ENCODE assay signal across 19 cellular contexts in the genomic region with DNA sequence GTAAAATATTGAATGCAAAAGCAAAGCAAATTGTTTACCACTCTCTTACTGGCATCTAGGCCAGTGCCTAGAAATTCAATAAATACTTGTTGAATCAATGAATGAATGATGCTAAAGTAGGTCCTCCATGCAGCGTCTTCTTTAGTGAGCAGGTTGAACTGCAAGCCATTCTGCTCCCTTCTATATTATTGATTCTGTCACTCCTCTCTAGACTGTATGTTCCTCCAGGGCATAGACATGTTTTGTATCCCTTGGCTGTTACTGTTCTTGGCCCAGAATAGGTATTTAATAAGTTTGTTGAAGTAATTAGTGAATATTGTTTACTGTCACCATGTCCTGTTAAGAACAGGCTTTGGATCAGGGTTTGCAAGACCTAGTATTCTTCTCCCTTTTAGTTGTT. TPM values are rescaled to one million over a fixed set of nuclear protein-coding genes. Genes with fewer than 3 reads are reported as not detected.
DNase-seq lines count a peak whose midpoint lies in the region; FAIRE-seq and TF ChIP-seq lines count a peak whose summit lies in the region.
"Had no signal": no experiment of that assay in that cellular context is flagged by ENCODE, and none has a peak within 500 bp of the region (broad histone marks: within the 10 kb centered on the region; RNA-seq: fewer than 3 reads in every experiment).

No MANE protein-coding gene starts in this region.

- H3K23ac ChIP-seq in mesenchymal stem cell (ENCODE audit: low read length in 2 of 2) = no peak overlapping the region

- no peak overlapping the region for H2AK5ac ChIP-seq in mesenchymal stem cell (ENCODE audit: low read length, severe bottlenecking)

- no peak overlapping the region for H2BK12ac ChIP-seq in mesenchymal stem cell (ENCODE audit: low read length in 2 of 2)

- no peak overlapping the region for H2BK120ac ChIP-seq in mesenchymal stem cell (ENCODE audit: low read depth, low read length)

- FAIRE-seq in astrocyte (lab: Jason Lieb, UNC) = no peak
- FAIRE-seq: GM19239, islet of Langerhans had no signal

- CTCF ChIA-PET in activated CD4-positive, alpha-beta memory T cell treated with anti-CD3 and anti-CD28 coated beads for 36 hours (lab: Charles Lee) = no interaction called here

- H3K4me1 ChIP-seq in MM.1S (ENCODE audit: low read length) (no peaks in the 10 kb centered on the region; the same call in 1 of the 2 replicates), astrocyte (ENCODE audit: insufficient read depth, low read length) (peaks cover 37% of the 10 kb centered on the region), mesenchymal stem cell (ENCODE audit: control insufficient read depth, insufficient read depth, low read depth, low read length) (peaks cover 6% of the 10 kb centered on the region), subcutaneous abdominal adipose tissue (ENCODE audit: control insufficient read depth in 5 of 5, insufficient read depth in 5 of 5, low read length in 5 of 5) (peaks cover 3 to 32% (median 27%) of the 10 kb centered on the region in 5 donors)

- no peaks in the 10 kb centered on the region for H3K9me2 ChIP-seq in MM.1S (replicated peaks; ENCODE audit: insufficient read depth, low read length)

- no peak overlapping the region for H3K14ac ChIP-seq in mesenchymal stem cell (ENCODE audit: low read length in 2 of 2)

- H3K4me3 ChIP-seq in MM.1S (ENCODE audit: low read length) (no peak overlapping the region), astrocyte (ENCODE audit: insufficient read depth, low read depth, low read length) (peak overlapping the region; percentile 4), mesenchymal stem cell (ENCODE audit: insufficient read depth in 1 of 2, low read depth in 1 of 2, low read length in 2 of 2) (peak overlapping the region in 1 of 2 experiments; percentile 2), subcutaneous abdominal adipose tissue (ENCODE audit: low read depth in 1 of 5, low read length in 5 of 5) (no peak overlapping the region)
- H3K4me3 ChIP-seq: SJCRH30 had no signal

- POLR2A ChIA-PET in activated CD4-positive, alpha-beta memory T cell treated with anti-CD3 and anti-CD28 coated beads for 36 hours (lab: Charles Lee) = no interaction called here

- peaks cover 5% of the 10 kb centered on the region for H3K79me1 ChIP-seq in mesenchymal stem cell (replicated peaks; ENCODE audit: low read length, poor library complexity, severe bottlenecking)

- H3K36me3 Mint-ChIP-seq in astrocyte (ENCODE audit: low read depth, unreplicated experiment) = peaks cover 3% of the 10 kb centered on the region
- no peaks in the 10 kb centered on the region for H3K36me3 Mint-ChIP-seq in activated T-cell treated with anti-CD3 and anti-CD28 coated beads, Interleukin-2, amount 50 U/mL, for 24 hours (ENCODE audit: low read depth)
- H3K36me3 Mint-ChIP-seq in activated CD4-positive, alpha-beta memory T cell treated with anti-CD3 and anti-CD28 coated beads for 36 hours = no peaks in the 10 kb centered on the region

- no peaks in the 10 kb centered on the region for H3K9me3 ChIP-seq in MM.1S (replicated peaks; ENCODE audit: insufficient read depth, low read length)
- H3K9me3 ChIP-seq in astrocyte (ENCODE audit: insufficient read depth, low read depth, low read length) = no peaks in the 10 kb centered on the region
- no peaks in the 10 kb centered on the region for H3K9me3 ChIP-seq in mesenchymal stem cell (ENCODE audit: control insufficient read depth, low read length)
- H3K9me3 ChIP-seq in subcutaneous abdominal adipose tissue (ENCODE audit: control insufficient read depth in 5 of 5, low read length in 5 of 5) = no peaks in the 10 kb centered on the region
- H3K9me3 ChIP-seq: Caco-2 had no signal

- no peak overlapping the region for H4K91ac ChIP-seq in mesenchymal stem cell (ENCODE audit: low read length)

- peak overlapping the region; percentile 91 for H3K27ac Mint-ChIP-seq in astrocyte (ENCODE audit: unreplicated experiment)
- no peak overlapping the region for H3K27ac Mint-ChIP-seq in activated T-cell treated with anti-CD3 and anti-CD28 coated beads, Interleukin-2, amount 50 U/mL, for 24 hours
- no peak overlapping the region for H3K27ac Mint-ChIP-seq in activated CD4-positive, alpha-beta memory T cell treated with anti-CD3 and anti-CD28 coated beads for 36 hours
- H3K27ac Mint-ChIP-seq: dendritic cell treated with granulocyte-macrophage colony-stimulating factor and Interleukin-4, amounts not matched to agents 40 ng/mL and 50 ng/mL, for 4 days; memory B cell had no signal

- H3K27ac ChIP-seq in MM.1S (ENCODE audit: low read length) (no peak overlapping the region), astrocyte (ENCODE audit: low read depth, low read length) (peak overlapping the region; percentile 94), mesenchymal stem cell (ENCODE audit: low read length, poor library complexity, severe bottlenecking) (peak overlapping the region; percentile 71), subcutaneous abdominal adipose tissue (ENCODE audit: low read depth, low read length) (peak overlapping the region; percentile 68)

- WGBS in mesenchymal stem cell = 75% methylated on average over 1 of the region's 1 CpG

- H3K4me2 ChIP-seq in MM.1S (ENCODE audit: low read depth, low read length) (0 out of 2 replicates have a peak overlapping the region, but pooled peaks have one; percentile 0), astrocyte (ENCODE audit: low read length) (peak overlapping the region; percentile 73), mesenchymal stem cell (ENCODE audit: low read length, poor library complexity, severe bottlenecking) (no peak overlapping the region)

- no peak overlapping the region for H3K4ac ChIP-seq in mesenchymal stem cell (ENCODE audit: low read depth in 1 of 2, low read length in 2 of 2)

- intact Hi-C loops in activated CD4-positive, alpha-beta memory T cell treated with anti-CD3 and anti-CD28 coated beads for 36 hours (cut with micrococcal nuclease) = no loop called here

- DNase-seq in MM.1S = no peak
- DNase-seq in astrocyte (ENCODE audit: low read depth) = no peak
- no peak for DNase-seq in mesenchymal stem cell
- DNase-seq in activated gamma-delta T cell (lab: John Stamatoyannopoulos, UW) = no peak
- no peak for DNase-seq in activated T-cell treated with anti-CD3 and anti-CD28 coated beads, Interleukin-2, amount 50 U/mL, for 24 hours
- no peak for DNase-seq in activated CD4-positive, alpha-beta memory T cell treated with anti-CD3 and anti-CD28 coated beads for 36 hours
- DNase-seq: activated CD8-positive, alpha-beta memory T cell treated with anti-CD3 and anti-CD28 coated beads, Interleukin-2, amount 50 U/mL, for 48 hours; activated naive CD4-positive, alpha-beta T cell; erythroblast; NCI-H1694 treated with DMSO at 0.1 percent for 48 hours; NK-92 treated with Interleukin-12 subunit alpha and Interleukin-12 subunit beta, amount 100 ng/mL, for 24 hours; T-helper 9 cell had no signal

- H3K79me2 ChIP-seq in MM.1S (ENCODE audit: low read length) (no peaks in the 10 kb centered on the region), astrocyte (ENCODE audit: insufficient read depth, low read length) (peaks cover 18% of the 10 kb centered on the region)

- H4K20me1 ChIP-seq in MM.1S (ENCODE audit: insufficient read depth, low read length) (no peaks in the 10 kb centered on the region), astrocyte (ENCODE audit: insufficient read depth, low read length) (no peaks in the 10 kb centered on the region)

- H2AFZ ChIP-seq in MM.1S (ENCODE audit: low read length) = no peak overlapping the region
- H2AFZ ChIP-seq in astrocyte (ENCODE audit: low read depth, low read length) = no peak overlapping the region
- no peak overlapping the region for H2AFZ ChIP-seq in mesenchymal stem cell (ENCODE audit: low read depth, low read length)

- H2BK5ac ChIP-seq in mesenchymal stem cell (ENCODE audit: low read depth, low read length, poor library complexity, severe bottlenecking) = no peak overlapping the region

- peaks cover 48% of the 10 kb centered on the region for H3K4me1 Mint-ChIP-seq in astrocyte (ENCODE audit: low read depth, unreplicated experiment)
- no peaks in the 10 kb centered on the region for H3K4me1 Mint-ChIP-seq in activated T-cell treated with anti-CD3 and anti-CD28 coated beads, Interleukin-2, amount 50 U/mL, for 24 hours (ENCODE audit: low read depth)
- H3K4me1 Mint-ChIP-seq in activated CD4-positive, alpha-beta memory T cell treated with anti-CD3 and anti-CD28 coated beads for 36 hours (ENCODE audit: low read depth) = no peaks in the 10 kb centered on the region

- no peak for TF ChIP-seq CTCF in MM.1S (IDR thresholded peaks at IDR 0.05; ENCODE audit: low read length)
- no peak for TF ChIP-seq CTCF in astrocyte (IDR thresholded peaks at IDR 0.05; ENCODE audit: insufficient read depth, low read depth, low read length)

- H3K9ac ChIP-seq in MM.1S (ENCODE audit: low read length) (no peak overlapping the region), astrocyte (ENCODE audit: low read length) (peak overlapping the region; percentile 69), mesenchymal stem cell (ENCODE audit: low read length) (no peak overlapping the region), subcutaneous abdominal adipose tissue (ENCODE audit: low read length in 5 of 5) (no peak overlapping the region)

- H3K36me3 ChIP-seq in MM.1S (replicated peaks; ENCODE audit: insufficient read depth, low read length) (no peaks in the 10 kb centered on the region), astrocyte (ENCODE audit: insufficient read depth, low read length) (no peaks in the 10 kb centered on the region), mesenchymal stem cell (ENCODE audit: control insufficient read depth in 1 of 2, insufficient read depth in 2 of 2, low read depth in 1 of 2, low read length in 2 of 2) (peaks cover 0 to 6% of the 10 kb centered on the region in 2 experiments), subcutaneous abdominal adipose tissue (ENCODE audit: control insufficient read depth in 5 of 5, insufficient read depth in 5 of 5, low read length in 5 of 5) (peaks cover 0 to 8% (median under 1%) of the 10 kb centered on the region in 5 donors)

- H2BK15ac ChIP-seq in mesenchymal stem cell (ENCODE audit: low read depth, poor library complexity, severe bottlenecking) = no peak overlapping the region

- H4K8ac ChIP-seq in mesenchymal stem cell (ENCODE audit: low read length) = no peak overlapping the region

- H3F3A ChIP-seq in MM.1S (ENCODE audit: insufficient read depth, low read length) = 0 out of 2 replicates have a peak, but pooled peaks cover 5% of the 10 kb centered on the region

- no peak overlapping the region for H3K18ac ChIP-seq in mesenchymal stem cell (ENCODE audit: low read depth in 1 of 2, low read length in 2 of 2)

- H3K27me3 ChIP-seq in MM.1S (replicated peaks; ENCODE audit: insufficient read depth, low read length) (no peaks in the 10 kb centered on the region), astrocyte (ENCODE audit: insufficient read depth, low read length) (no peaks in the 10 kb centered on the region), mesenchymal stem cell (ENCODE audit: control insufficient read depth in 1 of 2, insufficient read depth in 1 of 2, low read length in 2 of 2) (no peaks in the 10 kb centered on the region), subcutaneous abdominal adipose tissue (ENCODE audit: control insufficient read depth in 5 of 5, insufficient read depth in 4 of 5, low read length in 5 of 5) (no peaks in the 10 kb centered on the region)
- H3K27me3 ChIP-seq: SJCRH30 had no signal

- peak overlapping the region; percentile 11 for H3K4me3 Mint-ChIP-seq in astrocyte (ENCODE audit: unreplicated experiment)
- H3K4me3 Mint-ChIP-seq in activated T-cell treated with anti-CD3 and anti-CD28 coated beads, Interleukin-2, amount 50 U/mL, for 24 hours = no peak overlapping the region
- H3K4me3 Mint-ChIP-seq in activated CD4-positive, alpha-beta memory T cell treated with anti-CD3 and anti-CD28 coated beads for 36 hours = no peak overlapping the region
- H3K4me3 Mint-ChIP-seq: dendritic cell treated with granulocyte-macrophage colony-stimulating factor and Interleukin-4, amounts not matched to agents 40 ng/mL and 50 ng/mL, for 4 days; memory B cell had no signal

- H3K27me3 Mint-ChIP-seq in astrocyte (ENCODE audit: low read depth, unreplicated experiment) = no peaks in the 10 kb centered on the region
- H3K27me3 Mint-ChIP-seq in activated T-cell treated with anti-CD3 and anti-CD28 coated beads, Interleukin-2, amount 50 U/mL, for 24 hours = no peaks in the 10 kb centered on the region
- H3K27me3 Mint-ChIP-seq in activated CD4-positive, alpha-beta memory T cell treated with anti-CD3 and anti-CD28 coated beads for 36 hours = no peaks in the 10 kb centered on the region
- H3K27me3 Mint-ChIP-seq: dendritic cell treated with granulocyte-macrophage colony-stimulating factor and Interleukin-4, amounts not matched to agents 40 ng/mL and 50 ng/mL, for 4 days; memory B cell had no signal

- H3K9me3 Mint-ChIP-seq in astrocyte (ENCODE audit: unreplicated experiment) = no peaks in the 10 kb centered on the region
- H3K9me3 Mint-ChIP-seq in activated T-cell treated with anti-CD3 and anti-CD28 coated beads, Interleukin-2, amount 50 U/mL, for 24 hours = no peaks in the 10 kb centered on the region
- H3K9me3 Mint-ChIP-seq in activated CD4-positive, alpha-beta memory T cell treated with anti-CD3 and anti-CD28 coated beads for 36 hours = no peaks in the 10 kb centered on the region
- H3K9me3 Mint-ChIP-seq: dendritic cell treated with granulocyte-macrophage colony-stimulating factor and Interleukin-4, amounts not matched to agents 40 ng/mL and 50 ng/mL, for 4 days had no signal

RNA-seq across cellular contexts. Expression of gene OSBPL9, which starts 43.7 kb away (rescaled TPM):
- 115 and 117 TPM in 2 replicates for total RNA-seq in astrocyte
- 48.8 TPM for polyA plus RNA-seq in mesenchymal stem cell (2013, experiment 1 of 2)
- 49.0 TPM for polyA plus RNA-seq in mesenchymal stem cell (2013, experiment 2 of 2)
- total RNA-seq in activated CD4-positive, alpha-beta memory T cell treated with anti-CD3 and anti-CD28 coated beads for 36 hours = 10 to 100 TPM; 46.1 to 48.6 TPM
